Comparison of ENCODE assay signal across 8 cellular contexts in the genomic region with DNA sequence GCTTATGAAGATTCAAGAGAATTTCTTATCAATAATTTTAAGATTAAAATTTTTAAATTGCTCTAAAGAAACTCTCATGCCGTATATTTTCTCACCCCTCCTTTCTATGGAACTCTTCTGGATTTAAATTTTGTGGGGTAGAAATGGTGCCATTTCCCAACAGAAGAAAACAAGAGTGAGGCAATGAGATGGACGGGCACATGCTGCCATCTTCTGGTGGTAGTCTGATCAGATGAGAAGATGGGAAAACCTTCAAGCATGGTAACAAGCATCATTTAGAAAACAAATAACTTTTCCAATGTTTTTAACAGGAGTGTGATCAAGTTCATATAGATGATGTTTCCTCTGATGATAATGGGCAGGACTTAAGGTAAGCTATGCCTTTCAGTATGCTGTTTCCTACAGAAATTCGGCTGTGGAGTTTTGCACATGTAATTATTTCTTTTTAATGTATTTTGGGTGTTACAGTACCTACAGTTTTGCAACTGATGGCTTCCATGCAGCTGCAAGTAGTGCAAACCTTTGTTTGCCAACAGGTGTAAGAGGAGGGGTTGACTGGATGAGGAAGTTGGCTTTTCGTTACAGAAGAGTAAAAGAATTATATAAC.
A peak's percentile ranks its signal among the peaks of the same experiment; 100 is the strongest.
DNase-seq lines count a peak whose midpoint lies in the region; ATAC-seq and TF ChIP-seq lines count a peak whose summit lies in the region.

No MANE protein-coding gene starts in this region.

- WGBS in right lobe of liver (ENCODE audit: insufficient coverage, low coverage, low lambda C conversion rate, missing lambda C conversion rate): 9% methylated on average over 4 of the region's 4 CpGs

- no peak overlapping the region for H3K4me3 ChIP-seq in right lobe of liver

- no peaks in the 10 kb centered on the region for H3K9me3 ChIP-seq in right lobe of liver

- ATAC-seq in HG02759 (IDR thresholded peaks at IDR 0.05; ENCODE audit: unreplicated experiment): peak; percentile 52
- peak; percentile 80 to 85 (median 82) for ATAC-seq in right lobe of liver
- ATAC-seq in omental fat pad (ENCODE audit: low FRiP score): no peak
- no peak for ATAC-seq in HG02623 (IDR thresholded peaks at IDR 0.05; ENCODE audit: unreplicated experiment)

- no peak overlapping the region for H3K27ac ChIP-seq in right lobe of liver

- intact Hi-C loops in right lobe of liver (cut with DNase I): loop anchor here in 1 of 2 donors (10.0 kb wide), 1 partner anchor 328 kb away; no protein-coding TSS in a partner anchor

- H3K4me1 ChIP-seq in right lobe of liver: peaks cover 0 to 3% (median 0%) of the 10 kb centered on the region in 4 donors

- no peaks in the 10 kb centered on the region for H3K27me3 ChIP-seq in right lobe of liver

- DNase-seq in EH (ENCODE audit: low read depth) (peak; percentile 45), OCI-M1 (lab: John Stamatoyannopoulos, UW) (peak; percentile 87), cerebellum (ENCODE audit: low spot score) (peak; percentile 33), right lobe of liver (peak in 1 of 3 donors; percentile 52), superior temporal gyrus (ENCODE audit: extremely low spot score) (peak; percentile 89), omental fat pad (ENCODE audit: low spot score) (no peak)

- peak; percentile 57 to 81 (median 74) for TF ChIP-seq CTCF in right lobe of liver (IDR thresholded peaks at IDR 0.05)
- no peak for TF ChIP-seq CTCF in omental fat pad (IDR thresholded peaks at IDR 0.05)

- TF ChIP-seq POLR2A in right lobe of liver (IDR thresholded peaks at IDR 0.05): no peak

- H3K36me3 ChIP-seq in right lobe of liver: no peaks in the 10 kb centered on the region

Comparison
In these comparisons a context has a peak if more than half of its experiments do, and no peak if none do; other contexts are left out.
1. ATAC-seq: peak in HG02759 (single experiment) and right lobe of liver (4 of 4); none in omental fat pad (single experiment) and HG02623 (single experiment).
2. CTCF ChIP-seq: peak in right lobe of liver (4 of 4); none in omental fat pad (0 of 3).